In genomic region chr19:42934183-42934582, GRCh38 we compare ENCODE assay signal across 13 cellular contexts. TPM values are rescaled to one million over a fixed set of nuclear protein-coding genes. Genes with fewer than 3 reads are reported as not detected.
"Had no signal": no experiment of that assay in that cellular context is flagged by ENCODE, and none has a peak within 500 bp of the region (broad histone marks: within the 10 kb centered on the region; RNA-seq: fewer than 3 reads in every experiment).

No MANE protein-coding gene starts in this region.

RNA-seq across cellular contexts. Expression of gene PSG7, which starts 2.8 kb away (rescaled TPM):
- total RNA-seq: activated CD8-positive, alpha-beta memory T cell treated with anti-CD3 and anti-CD28 coated beads for 36 hours; activated T-cell treated with anti-CD3 and anti-CD28 coated beads, Interleukin-2, amount 50 U/mL, for 72 hours; aorta; cardiac septum; esophagus mucosa; kidney; left lung; neural crest cell; omental fat pad; progenitor cell of endocrine pancreas; right cardiac atrium; tibial nerve had no signal
- polyA plus RNA-seq: aorta, right cardiac atrium had no signal

RNA-seq across cellular contexts. Expression of gene PSG6, which starts 16.5 kb away (rescaled TPM):
- total RNA-seq: activated CD8-positive, alpha-beta memory T cell treated with anti-CD3 and anti-CD28 coated beads for 36 hours; activated T-cell treated with anti-CD3 and anti-CD28 coated beads, Interleukin-2, amount 50 U/mL, for 72 hours; aorta; cardiac septum; esophagus mucosa; kidney; left lung; mononuclear cell; neural crest cell; omental fat pad; progenitor cell of endocrine pancreas; right cardiac atrium; tibial nerve had no signal
- polyA plus RNA-seq: aorta, right cardiac atrium had no signal

RNA-seq across cellular contexts. Expression of gene PSG1, which starts 54.7 kb away (rescaled TPM):
- total RNA-seq: activated CD8-positive, alpha-beta memory T cell treated with anti-CD3 and anti-CD28 coated beads for 36 hours; activated T-cell treated with anti-CD3 and anti-CD28 coated beads, Interleukin-2, amount 50 U/mL, for 72 hours; aorta; cardiac septum; esophagus mucosa; kidney; left lung; mononuclear cell; neural crest cell; omental fat pad; progenitor cell of endocrine pancreas; right cardiac atrium; tibial nerve had no signal
- polyA plus RNA-seq: aorta, right cardiac atrium had no signal
